Comparison of ENCODE assay signal across 1 cellular context in genomic region chr1:174022080-174022975, GRCh38.
TF ChIP-seq lines count a peak whose summit lies in the region.

Gene RC3H1 (minus strand): TSS chr1:174022357. CDS start chr1:173992985, 29,372 bp downstream.

TF ChIP-seq in HepG2, 621 proteins besides CTCF, POLR2A, EP300 and RAD21 (continued from another document):
- TF ChIP-seq RNF219 (CRISPR knock-in tag; IDR thresholded peaks at IDR 0.05) (no peak; the same call in 1 of the 2 replicates), ZBTB3 (CRISPR knock-in tag; IDR thresholded peaks at IDR 0.05; ENCODE audit: borderline replicate concordance, low read depth) (no peak), CENPT (CRISPR knock-in tag; IDR thresholded peaks at IDR 0.05; ENCODE audit: low read depth) (peak; percentile 51; the same call in 1 of the 2 replicates), SKIL (CRISPR knock-in tag; IDR thresholded peaks at IDR 0.05; ENCODE audit: borderline replicate concordance) (peak; percentile 12; the same call in 1 of the 2 replicates), KDM2A (CRISPR knock-in tag; IDR thresholded peaks at IDR 0.05; ENCODE audit: borderline replicate concordance, low read depth) (peak; percentile 69), ZNF567 (CRISPR knock-in tag; IDR thresholded peaks at IDR 0.05; ENCODE audit: borderline replicate concordance) (no peak), TEAD2 (CRISPR knock-in tag; IDR thresholded peaks at IDR 0.05) (no peak), HNRNPL (IDR thresholded peaks at IDR 0.05; ENCODE audit: low read depth, low read length) (no peak), ZNF768 (CRISPR knock-in tag; IDR thresholded peaks at IDR 0.05) (peak; percentile 74; the same call in 1 of the 2 replicates), ZSCAN22 (CRISPR knock-in tag; IDR thresholded peaks at IDR 0.05) (no peak), ZFP36L2 (CRISPR knock-in tag; IDR thresholded peaks at IDR 0.05) (no peak), NFE2 (CRISPR knock-in tag; IDR thresholded peaks at IDR 0.05) (no peak), ZXDC (CRISPR knock-in tag; IDR thresholded peaks at IDR 0.05) (no peak), ZNF773 (CRISPR knock-in tag; IDR thresholded peaks at IDR 0.05; ENCODE audit: borderline replicate concordance) (no peak), ZNF34 (CRISPR knock-in tag; IDR thresholded peaks at IDR 0.05; ENCODE audit: borderline replicate concordance) (0 out of 2 replicates have a peak, but pooled peaks have one; percentile 42), SMAD9 (CRISPR knock-in tag; IDR thresholded peaks at IDR 0.05) (no peak), ZNF530 (CRISPR knock-in tag; IDR thresholded peaks at IDR 0.05; ENCODE audit: low read depth) (no peak), ETS1 (CRISPR knock-in tag; IDR thresholded peaks at IDR 0.05) (0 out of 2 replicates have a peak, but pooled peaks have one; percentile 51), GATAD1 (CRISPR knock-in tag; IDR thresholded peaks at IDR 0.05) (peak; percentile 15; the same call in 1 of the 2 replicates), TMF1 (CRISPR knock-in tag; IDR thresholded peaks at IDR 0.05; ENCODE audit: low read depth) (0 out of 2 replicates have a peak, but pooled peaks have one; percentile 54), TRAFD1 (CRISPR knock-in tag; IDR thresholded peaks at IDR 0.05; ENCODE audit: borderline replicate concordance) (no peak), ZFP36 (IDR thresholded peaks at IDR 0.05; ENCODE audit: borderline replicate concordance, low read depth, low read length, partially characterized antibody) (no peak), ZNF749 (CRISPR knock-in tag; IDR thresholded peaks at IDR 0.05; ENCODE audit: borderline replicate concordance) (0 out of 2 replicates have a peak, but pooled peaks have one; percentile 55), ZBTB4 (CRISPR knock-in tag; IDR thresholded peaks at IDR 0.05; ENCODE audit: borderline replicate concordance) (no peak), BATF2 (CRISPR knock-in tag; IDR thresholded peaks at IDR 0.05) (peak; percentile 19; the same call in 1 of the 2 replicates)
TF ChIP-seq in HepG2: peak in this region for 208.
